In genomic region chr5:81752644-81752963, GRCh38 we compare ENCODE assay signal across 9 cellular contexts. TPM values are rescaled to one million over a fixed set of nuclear protein-coding genes. Genes with fewer than 3 reads are reported as not detected.
DNase-seq lines count a peak whose midpoint lies in the region; ATAC-seq and TF ChIP-seq lines count a peak whose summit lies in the region.
"Had no signal": no experiment of that assay in that cellular context is flagged by ENCODE, and none has a peak within 500 bp of the region (broad histone marks: within the 10 kb centered on the region; RNA-seq: fewer than 3 reads in every experiment).

No MANE protein-coding gene starts in this region.

- POLR2A ChIA-PET in activated naive CD8-positive, alpha-beta T cell treated with anti-CD3 and anti-CD28 coated beads, Interleukin-2, amount 10 ng/mL, durations not matched to agents 7 days and 5 days (lab: Charles Lee), result interaction anchor here (6.3 kb wide), 1 partner anchor 100 kb away, joined by 215 read pairs; no protein-coding TSS in a partner anchor

- H3K4me3 Mint-ChIP-seq in activated naive CD8-positive, alpha-beta T cell treated with anti-CD3 and anti-CD28 coated beads, Interleukin-2, amount 10 ng/mL, durations not matched to agents 7 days and 5 days, result no peak overlapping the region
- H3K4me3 Mint-ChIP-seq in activated naive CD8-positive, alpha-beta T cell treated with anti-CD3 and anti-CD28 coated beads for 36 hours, result no peak overlapping the region
- peak overlapping the region; percentile 84 for H3K4me3 Mint-ChIP-seq in type B pancreatic cell

- H3K4me1 Mint-ChIP-seq in activated naive CD8-positive, alpha-beta T cell treated with anti-CD3 and anti-CD28 coated beads, Interleukin-2, amount 10 ng/mL, durations not matched to agents 7 days and 5 days, result peaks cover 18% of the 10 kb centered on the region
- peaks cover 22% of the 10 kb centered on the region for H3K4me1 Mint-ChIP-seq in activated naive CD8-positive, alpha-beta T cell treated with anti-CD3 and anti-CD28 coated beads for 36 hours
- H3K4me1 Mint-ChIP-seq in type B pancreatic cell (ENCODE audit: unreplicated experiment), result peaks cover 40% of the 10 kb centered on the region

- H3K9me3 Mint-ChIP-seq in activated naive CD8-positive, alpha-beta T cell treated with anti-CD3 and anti-CD28 coated beads, Interleukin-2, amount 10 ng/mL, durations not matched to agents 7 days and 5 days, result no peaks in the 10 kb centered on the region
- H3K9me3 Mint-ChIP-seq in activated naive CD8-positive, alpha-beta T cell treated with anti-CD3 and anti-CD28 coated beads for 36 hours, result no peaks in the 10 kb centered on the region
- peaks cover 5% of the 10 kb centered on the region for H3K9me3 Mint-ChIP-seq in type B pancreatic cell

- no peaks in the 10 kb centered on the region for H3K27me3 ChIP-seq in ascending aorta
- H3K27me3 ChIP-seq in muscle layer of duodenum (ENCODE audit: low read depth, low read length), result no peaks in the 10 kb centered on the region

- ATAC-seq in activated naive CD8-positive, alpha-beta T cell treated with anti-CD3 and anti-CD28 coated beads, Interleukin-2, amount 10 ng/mL, durations not matched to agents 7 days and 5 days (ENCODE audit: low read depth), result no peak

- peak overlapping the region; percentile 63 for H3K27ac Mint-ChIP-seq in activated naive CD8-positive, alpha-beta T cell treated with anti-CD3 and anti-CD28 coated beads, Interleukin-2, amount 10 ng/mL, durations not matched to agents 7 days and 5 days
- no peak overlapping the region for H3K27ac Mint-ChIP-seq in activated naive CD8-positive, alpha-beta T cell treated with anti-CD3 and anti-CD28 coated beads for 36 hours
- peak overlapping the region; percentile 84 for H3K27ac Mint-ChIP-seq in type B pancreatic cell

- H3K4me3 ChIP-seq in ascending aorta (no peak overlapping the region), muscle layer of duodenum (ENCODE audit: low read depth in 1 of 2, low read length in 2 of 2) (peak overlapping the region in 1 of 2 donors; percentile 49)

- H3K27ac ChIP-seq in ascending aorta, result peak overlapping the region; percentile 98 to 100
- H3K27ac ChIP-seq in muscle layer of duodenum (ENCODE audit: low read length), result peak overlapping the region; percentile 79

- DNase-seq in activated naive CD8-positive, alpha-beta T cell treated with anti-CD3 and anti-CD28 coated beads, Interleukin-2, amount 10 ng/mL, durations not matched to agents 7 days and 5 days, result no peak
- DNase-seq in activated naive CD8-positive, alpha-beta T cell treated with anti-CD3 and anti-CD28 coated beads for 36 hours, result no peak
- no peak for DNase-seq in ascending aorta (ENCODE audit: low spot score in 2 of 2)
- no peak for DNase-seq in type B pancreatic cell (ENCODE audit: extremely low spot score, unreplicated experiment)
- no peak for DNase-seq in HPDE6-E6E7 (ENCODE audit: extremely low spot score)
- DNase-seq in dedifferentiated amniotic fluid mesenchymal stem cell (ENCODE audit: extremely low spot score), result no peak
- DNase-seq in glomerular visceral epithelial cell (ENCODE audit: extremely low spot score), result no peak
- DNase-seq: occipital lobe had no signal

- H3K9me3 ChIP-seq in ascending aorta (no peaks in the 10 kb centered on the region), muscle layer of duodenum (ENCODE audit: control insufficient read depth in 1 of 2, low read length in 2 of 2) (no peaks in the 10 kb centered on the region)

- TF ChIP-seq CTCF in ascending aorta (IDR thresholded peaks at IDR 0.05) (no peak), type B pancreatic cell (conservative IDR thresholded peaks at IDR 0.05) (no peak)

- peaks cover 3% of the 10 kb centered on the region for H3K36me3 Mint-ChIP-seq in activated naive CD8-positive, alpha-beta T cell treated with anti-CD3 and anti-CD28 coated beads, Interleukin-2, amount 10 ng/mL, durations not matched to agents 7 days and 5 days
- H3K36me3 Mint-ChIP-seq in activated naive CD8-positive, alpha-beta T cell treated with anti-CD3 and anti-CD28 coated beads for 36 hours, result no peaks in the 10 kb centered on the region
- no peaks in the 10 kb centered on the region for H3K36me3 Mint-ChIP-seq in type B pancreatic cell

- H3K4me1 ChIP-seq in ascending aorta (peaks cover 10 to 42% of the 10 kb centered on the region in 2 donors), muscle layer of duodenum (ENCODE audit: control insufficient read depth in 1 of 2, insufficient read depth in 2 of 2, low read length in 2 of 2) (peaks cover 4 to 14% of the 10 kb centered on the region in 2 donors)

- intact Hi-C loops in ascending aorta (cut with DNase I), result loop anchor here (10.0 kb wide), 1 partner anchor 1722 kb away; the partner anchor contains the start of gene VCAN

- peaks cover 23% of the 10 kb centered on the region for H3K27me3 Mint-ChIP-seq in activated naive CD8-positive, alpha-beta T cell treated with anti-CD3 and anti-CD28 coated beads, Interleukin-2, amount 10 ng/mL, durations not matched to agents 7 days and 5 days
- peaks cover 5% of the 10 kb centered on the region for H3K27me3 Mint-ChIP-seq in activated naive CD8-positive, alpha-beta T cell treated with anti-CD3 and anti-CD28 coated beads for 36 hours
- no peaks in the 10 kb centered on the region for H3K27me3 Mint-ChIP-seq in type B pancreatic cell

- no peaks in the 10 kb centered on the region for H3K36me3 ChIP-seq in ascending aorta
- no peaks in the 10 kb centered on the region for H3K36me3 ChIP-seq in muscle layer of duodenum (ENCODE audit: control insufficient read depth in 1 of 2, insufficient read depth in 2 of 2, low read length in 2 of 2)

RNA-seq across cellular contexts. Expression of gene SSBP2, which starts 1.7 kb away (rescaled TPM):
- total RNA-seq in activated naive CD8-positive, alpha-beta T cell treated with anti-CD3 and anti-CD28 coated beads, Interleukin-2, amount 10 ng/mL, durations not matched to agents 7 days and 5 days, result 10 to 100 TPM; 32.5 to 35.4 TPM
- total RNA-seq in activated naive CD8-positive, alpha-beta T cell treated with anti-CD3 and anti-CD28 coated beads for 36 hours, result 1 to 10 TPM; 8.3 to 8.9 TPM
- total RNA-seq in ascending aorta, result 22.4 TPM
- 85.2 and 102 TPM in 2 replicates for total RNA-seq in type B pancreatic cell (ENCODE audit: low replicate concordance)
